In genomic region chr6:160386869-160387518, GRCh38 we compare ENCODE assay signal across 11 cellular contexts. TPM values are rescaled to one million over a fixed set of nuclear protein-coding genes. Genes with fewer than 3 reads are reported as not detected.
DNase-seq lines count a peak whose midpoint lies in the region; ATAC-seq and TF ChIP-seq lines count a peak whose summit lies in the region.
"Had no signal": no experiment of that assay in that cellular context is flagged by ENCODE, and none has a peak within 500 bp of the region (broad histone marks: within the 10 kb centered on the region; RNA-seq: fewer than 3 reads in every experiment).

No MANE protein-coding gene starts in this region.

- TF ChIP-seq CTCF in epithelial cell of esophagus (IDR thresholded peaks at IDR 0.05; ENCODE audit: insufficient read depth, low read depth, low read length, missing control alignments) (peak; percentile 65), lung (IDR thresholded peaks at IDR 0.05; ENCODE audit: control extremely low read depth, extremely low read depth) (no peak)

- H3K4me1 ChIP-seq in lung (ENCODE audit: control insufficient read depth in 2 of 2, insufficient read depth in 2 of 2, low read length in 2 of 2) = peaks cover 0 to 4% of the 10 kb centered on the region in 2 donors

- peak overlapping the region; percentile 24 for H3K4me3 ChIP-seq in epithelial cell of esophagus (ENCODE audit: low read length)
- no peak overlapping the region for H3K4me3 ChIP-seq in lung

- H3K27me3 ChIP-seq in lung (ENCODE audit: control insufficient read depth, insufficient read depth) = no peaks in the 10 kb centered on the region

- ATAC-seq in lung (ENCODE audit: insufficient read depth, low FRiP score) = peak; percentile 79
- no peak for ATAC-seq in GM21825 (IDR thresholded peaks at IDR 0.05; ENCODE audit: unreplicated experiment)
- ATAC-seq in GM18867 (IDR thresholded peaks at IDR 0.05; ENCODE audit: unreplicated experiment) = no peak

- DNase-seq in M059J (ENCODE audit: low read depth) (peak; percentile 75), epithelial cell of esophagus (ENCODE audit: low read depth) (peak; percentile 95), lung (ENCODE audit: low spot score) (peak; percentile 65), ureter (ENCODE audit: low spot score) (peak; percentile 69), HUDEP-2 (lab: John Stamatoyannopoulos, UW; ENCODE audit: unreplicated experiment in 76 of 76) (no peak), NCI-H2029 (lab: John Stamatoyannopoulos, UW) (no peak)
- DNase-seq: erythroblast, H7, NCI-H748 treated with DMSO at 0.1 percent for 48 hours had no signal

- H3K9me3 ChIP-seq in lung (ENCODE audit: control insufficient read depth in 2 of 2, insufficient read depth in 1 of 2, low read length in 1 of 2) = peaks cover 0 to 6% of the 10 kb centered on the region in 2 donors

- 56 to 82% methylated on average over 5 of the region's 5 CpGs for WGBS in lung, 2 donors

- H3K27ac ChIP-seq in lung (ENCODE audit: low read depth in 1 of 2, low read length in 1 of 2) = peak overlapping the region in 1 of 2 donors; percentile 15

- H3K36me3 ChIP-seq in lung (ENCODE audit: control insufficient read depth in 2 of 2, insufficient read depth in 2 of 2, low read length in 2 of 2) = no peaks in the 10 kb centered on the region

RNA-seq across cellular contexts. Expression of gene SLC22A3, which starts 38.8 kb away (rescaled TPM):
- 0.94 and 1.1 TPM in 2 replicates for total RNA-seq in M059J (2014; rRNA removed; shearing (Covaris generic))
- total RNA-seq in lung (10 to 100 TPM; 30.9 to 65.0 TPM), ureter (8.5 TPM)
- polyA plus RNA-seq in lung = 10 to 100 TPM in 1 of 2 donors, 1 to 10 TPM in 1; 9.5 to 35.6 TPM

Comparison
In these comparisons a context has a peak if more than half of its experiments do, and no peak if none do; other contexts are left out.
1. DNase-seq: peak in M059J (single experiment), epithelial cell of esophagus (single experiment), lung (single experiment) and ureter (single experiment); none in HUDEP-2 (0 of 76) and NCI-H2029 (single experiment).